19 cellular contexts compared by ENCODE assay signal in genomic region chr20:59688999-59689398, GRCh38.
DNase-seq lines count a peak whose midpoint lies in the region; ATAC-seq and TF ChIP-seq lines count a peak whose summit lies in the region.
"Had no signal": no experiment of that assay in that cellular context is flagged by ENCODE, and none has a peak within 500 bp of the region (broad histone marks: within the 10 kb centered on the region; RNA-seq: fewer than 3 reads in every experiment).

No MANE protein-coding gene starts in this region.

- no peak overlapping the region for H3K23ac ChIP-seq in H9 (ENCODE audit: insufficient read length, low read depth, low read length)

- no peak overlapping the region for H2BK20ac ChIP-seq in H9 (ENCODE audit: low read depth, low read length, poor library complexity, severe bottlenecking)

- H3K4me2 ChIP-seq in H9 (ENCODE audit: insufficient read depth, insufficient read length, low read length) (no peak overlapping the region), PC-9 (no peak overlapping the region)
- H3K4me2 ChIP-seq: SK-N-SH had no signal

- peak overlapping the region in 2 of 3 experiments; percentile 27 to 28; a peak in 1 of 7 replicates for H3K27ac Mint-ChIP-seq in H9
- H3K27ac Mint-ChIP-seq: CD14-positive monocyte had no signal

- no peak overlapping the region for H3K14ac ChIP-seq in H9 (ENCODE audit: insufficient read depth, low read length)

- no peaks in the 10 kb centered on the region for H3K9me2 ChIP-seq in PC-9 (ENCODE audit: insufficient read depth)
- H3K9me2 ChIP-seq: SK-N-SH had no signal

- peaks cover 48% of the 10 kb centered on the region for H3K9me3 ChIP-seq in H9 (ENCODE audit: control insufficient read depth, low read depth, low read length)
- no peaks in the 10 kb centered on the region for H3K9me3 ChIP-seq in right cardiac atrium (ENCODE audit: control insufficient read depth, low read length)
- no peaks in the 10 kb centered on the region for H3K9me3 ChIP-seq in PC-9 (ENCODE audit: insufficient read depth, low read depth)
- H3K9me3 ChIP-seq: MG63, SK-N-SH had no signal

- H3F3A ChIP-seq in PC-9 (ENCODE audit: insufficient read depth, low read depth), result no peaks in the 10 kb centered on the region

- H3K79me2 ChIP-seq in H9 (ENCODE audit: insufficient read depth, low read length), result no peaks in the 10 kb centered on the region
- no peaks in the 10 kb centered on the region for H3K79me2 ChIP-seq in PC-9 (ENCODE audit: low read depth)

- peaks cover 2 to 61% of the 10 kb centered on the region in 2 experiments; a peak in 2 of 5 replicates for H3K9me3 Mint-ChIP-seq in H9

- intact Hi-C loops in right cardiac atrium (cut with DNase I), result no loop called here
- intact Hi-C loops in PC-9 (cut with micrococcal nuclease; ENCODE audit: unreplicated experiment), result no loop called here

- H3K9ac ChIP-seq in H9 (ENCODE audit: extremely low read depth, insufficient read length, low read length), result no peak overlapping the region
- H3K9ac ChIP-seq: SK-N-SH had no signal

- POLR2A ChIA-PET in PC-9 (lab: Charles Lee; ENCODE audit: unreplicated experiment), result no interaction called here

- H4K20me1 ChIP-seq in H9 (ENCODE audit: control insufficient read depth, insufficient read depth, insufficient read length) (no peaks in the 10 kb centered on the region), PC-9 (ENCODE audit: insufficient read depth) (no peaks in the 10 kb centered on the region)

- no peak for TF ChIP-seq CTCF in H9 (conservative IDR thresholded peaks at IDR 0.05)
- TF ChIP-seq CTCF in PC-9 (conservative IDR thresholded peaks at IDR 0.05), result no peak

- no peak overlapping the region for H2BK12ac ChIP-seq in H9 (ENCODE audit: insufficient read length, low read depth, low read length)

- BruUV-seq in PC-9 (replicated peaks; lab: Mats Ljungman, UMichigan), result no TSS peak

- H2BK15ac ChIP-seq in H9 (ENCODE audit: low read depth, low read length), result no peak overlapping the region

- no CpG with 5 or more reads among the region's 7 CpGs for WGBS in H9 (ENCODE audit: extremely low coverage, insufficient read length, low lambda C conversion rate)
- WGBS in right cardiac atrium, result 57% methylated on average over 7 of the region's 7 CpGs

- H4K5ac ChIP-seq in H9 (ENCODE audit: insufficient read length, low read depth, low read length), result no peak overlapping the region

- ATAC-seq in right cardiac atrium (peak in 1 of 2 donors; percentile 12), HG02610 (IDR thresholded peaks at IDR 0.05; ENCODE audit: unreplicated experiment) (no peak)

- H3K27ac ChIP-seq in H9 (ENCODE audit: insufficient read length, low read depth, low read length) (no peak overlapping the region), caudate nucleus (ENCODE audit: low read depth, low read length) (peak overlapping the region; percentile 38), right cardiac atrium (ENCODE audit: low read length) (peak overlapping the region; percentile 42), temporal lobe (ENCODE audit: low read depth, low read length) (peak overlapping the region; percentile 77), PC-9 (no peak overlapping the region)

- DNase-seq in H9 (no peak), caudate nucleus (lab: John Stamatoyannopoulos, UW) (peak in 6 of 61 donors; percentile 12 to 40 (median 22)), right cardiac atrium (no peak), PC-9 (no peak), HK-2 (ENCODE audit: unreplicated experiment) (no peak)
- DNase-seq: DMS79; Kasumi-1; MG63; NCI-H1048; NCI-H1436 treated with DMSO at 0.1 percent for 48 hours; NCI-H2029 treated with DMSO at 0.1 percent for 48 hours; NCI-H510A; NCI-H748 treated with DMSO at 0.1 percent for 48 hours; NK-92 treated with Interleukin-12 subunit alpha and Interleukin-12 subunit beta, amount 100 ng/mL, for 24 hours; SHP77 treated with DMSO at 0.1 percent for 48 hours; SK-N-SH had no signal

- H3K36me3 Mint-ChIP-seq in H9 (ENCODE audit: insufficient read depth in 1 of 3, low read depth in 3 of 3), result peaks cover 0 to 14% (median 0%) of the 10 kb centered on the region in 3 experiments; a peak in 2 of 7 replicates
- H3K36me3 Mint-ChIP-seq: CD14-positive monocyte had no signal

- no peak overlapping the region for H3K18ac ChIP-seq in H9 (ENCODE audit: insufficient read length, low read depth, low read length)

- H3T11ph ChIP-seq in H9 (ENCODE audit: low read length), result no peak overlapping the region

- no peak overlapping the region for H2AFZ ChIP-seq in H9 (ENCODE audit: low read length)
- no peak overlapping the region for H2AFZ ChIP-seq in PC-9

- H3K27me3 ChIP-seq in H9 (ENCODE audit: insufficient read depth, low read length) (no peaks in the 10 kb centered on the region; the same call in 1 of the 2 replicates), right cardiac atrium (ENCODE audit: control insufficient read depth, insufficient read depth) (no peaks in the 10 kb centered on the region), PC-9 (ENCODE audit: insufficient read depth, low read depth) (peaks cover 84% of the 10 kb centered on the region)
- H3K27me3 ChIP-seq: MG63 had no signal

- H3K4me3 ChIP-seq in right cardiac atrium (ENCODE audit: low read length) (no peak overlapping the region), PC-9 (no peak overlapping the region)
- H3K4me3 ChIP-seq: MG63 had no signal

- no peak overlapping the region for H4K8ac ChIP-seq in H9 (replicated peaks; ENCODE audit: insufficient read length, low read depth, low read length)

- H4K91ac ChIP-seq in H9 (ENCODE audit: insufficient read length, low read depth, low read length), result no peak overlapping the region

- no peaks in the 10 kb centered on the region for H3K36me3 ChIP-seq in PC-9 (ENCODE audit: low read depth)
- H3K36me3 ChIP-seq: MG63 had no signal

- peaks cover 24% of the 10 kb centered on the region for H3K27me3 Mint-ChIP-seq in H9 (ENCODE audit: low read depth)

- no peak overlapping the region for H2AK5ac ChIP-seq in H9 (ENCODE audit: insufficient read length, low read length)

- H3K23me2 ChIP-seq in H9 (ENCODE audit: insufficient read length, low read depth, low read length, poor library complexity, severe bottlenecking), result peaks cover 4% of the 10 kb centered on the region

- H3K4me1 Mint-ChIP-seq in H9, result no peaks in the 10 kb centered on the region
- H3K4me1 Mint-ChIP-seq: CD14-positive monocyte had no signal

- H3K4me1 ChIP-seq in H9 (ENCODE audit: insufficient read depth, low read length), result no peaks in the 10 kb centered on the region
- H3K4me1 ChIP-seq in right cardiac atrium (ENCODE audit: control insufficient read depth, insufficient read depth, low read length), result no peaks in the 10 kb centered on the region
- no peaks in the 10 kb centered on the region for H3K4me1 ChIP-seq in PC-9 (replicated peaks; ENCODE audit: insufficient read depth)

- H2BK120ac ChIP-seq in H9 (ENCODE audit: low read depth, low read length, poor library complexity, severe bottlenecking), result no peak overlapping the region

- no peak overlapping the region for H3K4me3 Mint-ChIP-seq in H9
- H3K4me3 Mint-ChIP-seq: CD14-positive monocyte had no signal

- no peak overlapping the region for H3K56ac ChIP-seq in H9 (ENCODE audit: insufficient read length, low read depth, low read length)

- no peaks in the 10 kb centered on the region for H3K79me1 ChIP-seq in H9 (ENCODE audit: insufficient read depth, low read depth, low read length, poor library complexity, severe bottlenecking)

- CTCF ChIA-PET in PC-9 (lab: Charles Lee), result no interaction called here

- H2BK5ac ChIP-seq in H9 (ENCODE audit: insufficient read length, low read length), result no peak overlapping the region

- H3K4ac ChIP-seq in H9 (ENCODE audit: low read depth, low read length), result no peak overlapping the region

Comparison
In these comparisons a context has a peak if more than half of its experiments do, and no peak if none do; other contexts are left out.
1. H3K27ac ChIP-seq: peak in caudate nucleus (single experiment), right cardiac atrium (single experiment) and temporal lobe (single experiment); none in H9 (single experiment) and PC-9 (single experiment).